Comparison of ENCODE assay signal across 35 cellular contexts in the genomic region with DNA sequence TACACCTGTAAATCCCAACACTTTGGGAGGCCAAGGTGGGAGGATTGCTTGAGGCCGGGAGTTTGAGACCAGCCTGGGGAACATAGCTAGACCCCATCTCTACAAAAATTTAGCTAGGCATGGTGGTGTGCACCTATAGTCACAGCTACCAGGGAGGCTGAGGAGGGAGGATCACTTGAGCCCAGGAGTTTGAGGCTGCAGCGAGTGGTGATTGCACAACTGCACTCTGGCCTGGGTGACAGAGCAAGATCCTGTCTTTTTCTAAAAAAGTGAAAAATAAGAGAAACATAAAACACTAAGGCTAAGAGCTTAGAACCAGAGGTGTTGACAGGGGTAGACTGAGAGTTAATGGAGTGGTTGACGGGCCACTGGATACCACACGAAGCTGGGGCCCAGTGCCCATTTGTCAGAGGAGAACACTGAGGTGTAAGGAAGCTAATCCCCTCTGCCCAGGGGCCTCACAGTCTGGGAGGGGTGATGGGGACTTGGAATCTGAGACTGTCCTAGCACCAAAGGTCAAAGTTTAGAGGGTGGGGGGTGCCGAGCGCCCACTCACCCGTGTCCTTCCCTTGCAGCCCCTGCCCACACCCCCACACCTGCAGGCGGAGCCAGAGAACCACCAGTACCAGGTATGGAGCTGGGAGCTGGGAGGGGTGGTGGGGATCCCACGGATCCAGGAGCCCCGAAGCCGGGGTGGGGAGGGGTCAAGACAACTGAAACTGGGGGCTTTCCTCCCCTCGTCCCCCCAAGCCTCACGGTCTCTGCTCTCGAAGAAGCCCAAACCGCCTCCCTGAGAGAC. TPM values are rescaled to one million over a fixed set of nuclear protein-coding genes. Genes with fewer than 3 reads are reported as not detected.
"Had no signal": no experiment of that assay in that cellular context is flagged by ENCODE, and none has a peak within 500 bp of the region (broad histone marks: within the 10 kb centered on the region; RNA-seq: fewer than 3 reads in every experiment).

No MANE protein-coding gene starts in this region.

- H3K4me3 Mint-ChIP-seq: dendritic cell treated with granulocyte-macrophage colony-stimulating factor and Interleukin-4, amounts not matched to agents 40 ng/mL and 50 ng/mL, for 4 days; endodermal cell; mesothelial cell of epicardium; naive B cell; natural killer cell treated with Interleukin-12 subunit alpha and Interleukin-12 subunit beta and Interleukin-15 and Interleukin-18, amount 100 ng/mL, for 72 hours; neural progenitor cell; stimulated activated memory B cell treated with anti-CD40 and anti-IgM and Interleukin-4, amounts not matched to agents 10 μg/mL and 1 μg/mL and 100 μg/mL, for 72 hours; type B pancreatic cell had no signal

- H3K27me3 Mint-ChIP-seq: dendritic cell treated with granulocyte-macrophage colony-stimulating factor and Interleukin-4, amounts not matched to agents 40 ng/mL and 50 ng/mL, for 4 days; type B pancreatic cell had no signal

- H3K79me2 ChIP-seq: hepatocyte had no signal

- H3K9me3 ChIP-seq: esophagus muscularis mucosa, gastroesophageal sphincter, heart left ventricle, left lung, mucosa of descending colon, psoas muscle, spleen, testis, tibial artery had no signal

- FAIRE-seq: colon, kidney had no signal

- H3K9ac ChIP-seq: neural progenitor cell had no signal

- H3K36me3 Mint-ChIP-seq: mesothelial cell of epicardium; naive B cell; natural killer cell treated with Interleukin-12 subunit alpha and Interleukin-12 subunit beta and Interleukin-15 and Interleukin-18, amount 100 ng/mL, for 72 hours; neural progenitor cell; stimulated activated memory B cell treated with anti-CD40 and anti-IgM and Interleukin-4, amounts not matched to agents 10 μg/mL and 1 μg/mL and 100 μg/mL, for 72 hours; type B pancreatic cell had no signal

- H3K36me3 ChIP-seq: left lung, neural progenitor cell, spleen had no signal

- H3K27ac Mint-ChIP-seq: endodermal cell; mesothelial cell of epicardium; natural killer cell treated with Interleukin-12 subunit alpha and Interleukin-12 subunit beta and Interleukin-15 and Interleukin-18, amount 100 ng/mL, for 72 hours; neural progenitor cell; stimulated activated memory B cell treated with anti-CD40 and anti-IgM and Interleukin-4, amounts not matched to agents 10 μg/mL and 1 μg/mL and 100 μg/mL, for 72 hours; type B pancreatic cell had no signal

- H3K4me3 ChIP-seq: esophagus muscularis mucosa, gastroesophageal sphincter, heart left ventricle, hepatocyte, left lung, mucosa of descending colon, neural progenitor cell, psoas muscle, skin epidermis, spleen, testis, tibial artery had no signal

- H3K4me1 ChIP-seq: neural progenitor cell, psoas muscle, testis had no signal

- H3K4me2 ChIP-seq: hepatocyte, neural progenitor cell had no signal

- ATAC-seq: foreskin keratinocyte; gastroesophageal sphincter; heart left ventricle; left lung; psoas muscle; right cardiac atrium; stimulated activated memory B cell treated with anti-CD40 and anti-IgM and Interleukin-4, amounts not matched to agents 10 μg/mL and 1 μg/mL and 100 μg/mL, for 72 hours; stimulated activated naive CD8-positive, alpha-beta T cell treated with anti-CD3 and anti-CD28 coated beads, Interleukin-15, Interleukin-2, amounts not matched to agents 100 U/mL and 50 U/mL, for 24 hours had no signal

- H3K27me3 ChIP-seq: esophagus muscularis mucosa, foreskin keratinocyte, gastroesophageal sphincter, heart left ventricle, hepatocyte, left lung, neural progenitor cell, spleen, testis, tibial artery had no signal

- H2AFZ ChIP-seq: hepatocyte, neural progenitor cell had no signal

- H3K27ac ChIP-seq: epithelial cell of prostate, esophagus muscularis mucosa, foreskin keratinocyte, gastroesophageal sphincter, heart left ventricle, hepatocyte, neural progenitor cell, psoas muscle, skin epidermis, testis, tibial artery had no signal

- DNase-seq: effector CD8-positive, alpha-beta T cell; endodermal cell; foreskin keratinocyte; kidney; mesenchymal stem cell; naive B cell; nucleus accumbens; psoas muscle; right cardiac atrium; spleen; stimulated activated CD4-positive, alpha-beta T cell treated with anti-CD3 and anti-CD28 coated beads, Interleukin-4, amount 100 ng/mL, for 4 hours; stimulated activated naive CD8-positive, alpha-beta T cell treated with anti-CD3 and anti-CD28 coated beads, Interleukin-15, Interleukin-2, amounts not matched to agents 100 U/mL and 50 U/mL, for 24 hours; substantia nigra; testis; tibial artery had no signal

- H3K9me3 Mint-ChIP-seq: dendritic cell treated with granulocyte-macrophage colony-stimulating factor and Interleukin-4, amounts not matched to agents 40 ng/mL and 50 ng/mL, for 4 days; endodermal cell; mesothelial cell of epicardium; natural killer cell treated with Interleukin-12 subunit alpha and Interleukin-12 subunit beta and Interleukin-15 and Interleukin-18, amount 100 ng/mL, for 72 hours; neural progenitor cell; stimulated activated memory B cell treated with anti-CD40 and anti-IgM and Interleukin-4, amounts not matched to agents 10 μg/mL and 1 μg/mL and 100 μg/mL, for 72 hours; type B pancreatic cell had no signal

RNA-seq across cellular contexts. Expression of a gene that starts 16.8 kb away (rescaled TPM):
- total RNA-seq: endodermal cell; esophagus muscularis mucosa; fibroblast of lung; foreskin keratinocyte; gastroesophageal sphincter; heart left ventricle; kidney; lower leg skin; mesothelial cell of epicardium; natural killer cell treated with Interleukin-12 subunit alpha and Interleukin-12 subunit beta and Interleukin-15 and Interleukin-18, amount 100 ng/mL, for 72 hours; osteocyte; psoas muscle; renal cortical epithelial cell; right cardiac atrium; spleen; urinary bladder had no signal
- polyA plus RNA-seq: fibroblast of lung, foreskin keratinocyte, heart left ventricle, hepatocyte, right cardiac atrium, spleen, urinary bladder had no signal
